Comparison of ENCODE assay signal across 7 cellular contexts in genomic region chr6:140364916-140365315, GRCh38.
"Had no signal": no experiment of that assay in that cellular context is flagged by ENCODE, and none has a peak within 500 bp of the region (broad histone marks: within the 10 kb centered on the region; RNA-seq: fewer than 3 reads in every experiment).

No MANE protein-coding gene starts in this region.

- H3K27ac ChIP-seq: GM23248 had no signal

- H3K9ac ChIP-seq: GM23248 had no signal

- H3K4me3 ChIP-seq: GM23248, HAP-1 had no signal

- H3K27me3 Mint-ChIP-seq: IgD-negative memory B cell had no signal

- H3K36me3 Mint-ChIP-seq: IgD-negative memory B cell had no signal

- DNase-seq: GM23248, GOT3, H7, KG1 had no signal

- ATAC-seq: HCT116 had no signal

- H3K27ac Mint-ChIP-seq: IgD-negative memory B cell had no signal

- H3K4me1 Mint-ChIP-seq: IgD-negative memory B cell had no signal

- H3K36me3 ChIP-seq: HAP-1 had no signal

- H3K4me3 Mint-ChIP-seq: IgD-negative memory B cell had no signal

- H2AFZ ChIP-seq: GM23248 had no signal

- H3K4me1 ChIP-seq: HAP-1 had no signal
